ENCODE assay signal across 8 cellular contexts in genomic region chr12:53205747-53206146, GRCh38. TPM values are rescaled to one million over a fixed set of nuclear protein-coding genes. Genes with fewer than 3 reads are reported as not detected.
DNase-seq lines count a peak whose midpoint lies in the region; ATAC-seq and TF ChIP-seq lines count a peak whose summit lies in the region.

No MANE protein-coding gene starts in this region.

- H3K36me3 ChIP-seq in PC-9 (ENCODE audit: low read depth) (0 out of 2 replicates have a peak, but pooled peaks cover 6% of the 10 kb centered on the region), neuronal stem cell (replicated peaks in 1 of 2; ENCODE audit: control insufficient read depth in 2 of 2, insufficient read depth in 2 of 2, low read length in 2 of 2) (no peaks in the 10 kb centered on the region)

- no CpG with 5 or more reads among the region's 7 CpGs for WGBS in neuronal stem cell (ENCODE audit: extremely low coverage in 2 of 2, insufficient read length in 2 of 2, insufficient replicate concordance in 1 of 2), 2 donors

- H3K4ac ChIP-seq in neuronal stem cell (ENCODE audit: low read length), result no peak overlapping the region

- H3K4me3 Mint-ChIP-seq in activated naive CD8-positive, alpha-beta T cell treated with anti-CD3 and anti-CD28 coated beads for 36 hours, result peak overlapping the region; percentile 90

- H3K9me3 ChIP-seq in PC-9 (ENCODE audit: insufficient read depth, low read depth) (no peaks in the 10 kb centered on the region), neuronal stem cell (replicated peaks in 1 of 2; ENCODE audit: control insufficient read depth in 2 of 2, insufficient read depth in 1 of 2, low read depth in 1 of 2, low read length in 2 of 2) (no peaks in the 10 kb centered on the region)

- no TSS peak for BruUV-seq in PC-9 (replicated peaks; lab: Mats Ljungman, UMichigan)

- no peaks in the 10 kb centered on the region for H3K79me2 ChIP-seq in PC-9 (ENCODE audit: low read depth)

- no peak overlapping the region for H2BK12ac ChIP-seq in neuronal stem cell (ENCODE audit: low read length)

- H3K9me2 ChIP-seq in PC-9 (ENCODE audit: insufficient read depth), result 0 out of 2 replicates have a peak, but pooled peaks cover 3% of the 10 kb centered on the region

- TF ChIP-seq CTCF in PC-9 (conservative IDR thresholded peaks at IDR 0.05), result no peak

- intact Hi-C loops in PC-9 (cut with micrococcal nuclease; ENCODE audit: unreplicated experiment), result loop anchor here (10.0 kb wide), 1 partner anchor 141 kb away; no protein-coding TSS in a partner anchor

- H3K9ac ChIP-seq in neuronal stem cell (ENCODE audit: low read depth, low read length, poor library complexity), result no peak overlapping the region

- DNase-seq in PC-9 (peak; percentile 59 to 70), neuronal stem cell (ENCODE audit: low spot score) (no peak), NCI-H2171 (lab: John Stamatoyannopoulos, UW) (no peak), NCI-H82 treated with DMSO at 0.1 percent for 48 hours (lab: John Stamatoyannopoulos, UW; ENCODE audit: unreplicated experiment) (no peak), cerebellar cortex (ENCODE audit: low spot score) (no peak)
- DNase-seq in activated naive CD8-positive, alpha-beta T cell treated with anti-CD3 and anti-CD28 coated beads for 36 hours, result peak; percentile 85

- peak; percentile 59 for ATAC-seq in GM18867 (IDR thresholded peaks at IDR 0.05; ENCODE audit: unreplicated experiment)
- ATAC-seq in HG02870 (IDR thresholded peaks at IDR 0.05; ENCODE audit: unreplicated experiment), result peak; percentile 67

- peak overlapping the region; percentile 54 for H3K4me2 ChIP-seq in PC-9
- H3K4me2 ChIP-seq in neuronal stem cell (ENCODE audit: insufficient read depth, low read length, poor library complexity, severe bottlenecking), result no peak overlapping the region

- H3K27me3 ChIP-seq in PC-9 (ENCODE audit: insufficient read depth, low read depth) (no peaks in the 10 kb centered on the region), neuronal stem cell (ENCODE audit: control insufficient read depth in 3 of 3, insufficient read depth in 3 of 3, low read depth in 1 of 3, low read length in 3 of 3) (peaks cover 0 to 25% (median 0%) of the 10 kb centered on the region in 3 experiments)

- H4K91ac ChIP-seq in neuronal stem cell (ENCODE audit: low read depth, low read length, poor library complexity), result no peak overlapping the region

- peaks cover 5% of the 10 kb centered on the region for H3K9me3 Mint-ChIP-seq in activated naive CD8-positive, alpha-beta T cell treated with anti-CD3 and anti-CD28 coated beads for 36 hours

- POLR2A ChIA-PET in PC-9 (lab: Charles Lee; ENCODE audit: unreplicated experiment), result interaction anchor here (0.5 kb wide), 1 partner anchor 19 kb away, joined by 3 read pairs; no protein-coding TSS in a partner anchor

- H3K27ac Mint-ChIP-seq in activated naive CD8-positive, alpha-beta T cell treated with anti-CD3 and anti-CD28 coated beads for 36 hours, result peak overlapping the region; percentile 88

- peaks cover 52% of the 10 kb centered on the region for H3K36me3 Mint-ChIP-seq in activated naive CD8-positive, alpha-beta T cell treated with anti-CD3 and anti-CD28 coated beads for 36 hours

- H3K27me3 Mint-ChIP-seq in activated naive CD8-positive, alpha-beta T cell treated with anti-CD3 and anti-CD28 coated beads for 36 hours, result no peaks in the 10 kb centered on the region

- H2AFZ ChIP-seq in PC-9 (no peak overlapping the region), neuronal stem cell (ENCODE audit: low read length) (peak overlapping the region; percentile 63)

- H3K27ac ChIP-seq in PC-9, result no peak overlapping the region
- H3K27ac ChIP-seq in neuronal stem cell (replicated peaks; ENCODE audit: low read length), result no peak overlapping the region

- H3K4me1 ChIP-seq in PC-9 (replicated peaks; ENCODE audit: insufficient read depth) (peaks cover 17% of the 10 kb centered on the region), neuronal stem cell (ENCODE audit: control insufficient read depth in 2 of 2, insufficient read depth in 1 of 2, low read depth in 1 of 2, low read length in 2 of 2) (peaks cover 2 to 12% of the 10 kb centered on the region in 2 donors)

- H4K20me1 ChIP-seq in PC-9 (ENCODE audit: insufficient read depth), result no peaks in the 10 kb centered on the region

- H3K4me3 ChIP-seq in PC-9 (no peak overlapping the region), neuronal stem cell (ENCODE audit: low read length in 2 of 2) (no peak overlapping the region)

- peaks cover 64% of the 10 kb centered on the region for H3K4me1 Mint-ChIP-seq in activated naive CD8-positive, alpha-beta T cell treated with anti-CD3 and anti-CD28 coated beads for 36 hours

- H2AK5ac ChIP-seq in neuronal stem cell (ENCODE audit: low read depth, low read length), result peak overlapping the region; percentile 6

- CTCF ChIA-PET in PC-9 (lab: Charles Lee), result no interaction called here

- H3K23ac ChIP-seq in neuronal stem cell (ENCODE audit: low read depth, low read length, poor library complexity), result no peak overlapping the region

- no peak overlapping the region for H2BK120ac ChIP-seq in neuronal stem cell (ENCODE audit: low read depth, low read length)

- H3F3A ChIP-seq in PC-9 (ENCODE audit: insufficient read depth, low read depth), result peaks cover 44% of the 10 kb centered on the region; the same call in 1 of the 2 replicates

- H3K18ac ChIP-seq in neuronal stem cell (ENCODE audit: low read length), result no peak overlapping the region

- H2BK5ac ChIP-seq in neuronal stem cell (ENCODE audit: low read length), result no peak overlapping the region

- H3K79me1 ChIP-seq in neuronal stem cell (ENCODE audit: low read depth, low read length), result no peaks in the 10 kb centered on the region

- H4K8ac ChIP-seq in neuronal stem cell (ENCODE audit: low read depth, low read length), result no peak overlapping the region

- H3K14ac ChIP-seq in neuronal stem cell (ENCODE audit: low read length), result no peak overlapping the region

- H2BK15ac ChIP-seq in neuronal stem cell (ENCODE audit: low read length), result no peak overlapping the region

RNA-seq across cellular contexts. Expression of gene ITGB7, which starts 1.3 kb away (rescaled TPM):
- 2.4 and 3.3 TPM in 2 replicates for total RNA-seq in PC-9 (2021)
- 100 to 1,000 TPM; 102 to 105 TPM for total RNA-seq in activated naive CD8-positive, alpha-beta T cell treated with anti-CD3 and anti-CD28 coated beads for 36 hours
- 0.07 TPM for polyA plus RNA-seq in neuronal stem cell (2013, experiment 1 of 2)
- polyA plus RNA-seq in neuronal stem cell (2013, experiment 2 of 2), result 0.03 TPM

RNA-seq across cellular contexts. Expression of gene CSAD, which starts 25.0 kb away (rescaled TPM):
- total RNA-seq in PC-9 (2021), result 33.1 and 49.0 TPM in 2 replicates
- total RNA-seq in activated naive CD8-positive, alpha-beta T cell treated with anti-CD3 and anti-CD28 coated beads for 36 hours, result 10 to 100 TPM; 11.8 to 11.9 TPM
- 14.3 TPM for polyA plus RNA-seq in neuronal stem cell (2013, experiment 1 of 2)
- polyA plus RNA-seq in neuronal stem cell (2013, experiment 2 of 2), result 14.1 TPM

RNA-seq across cellular contexts. Expression of gene ZNF740, which starts 25.2 kb away (rescaled TPM):
- 48.3 and 65.8 TPM in 2 replicates for total RNA-seq in PC-9 (2021)
- 10 to 100 TPM; 34.9 to 42.8 TPM for total RNA-seq in activated naive CD8-positive, alpha-beta T cell treated with anti-CD3 and anti-CD28 coated beads for 36 hours
- polyA plus RNA-seq in neuronal stem cell (2013, experiment 1 of 2), result 19.7 TPM
- 19.5 TPM for polyA plus RNA-seq in neuronal stem cell (2013, experiment 2 of 2)

RNA-seq across cellular contexts. Expression of gene RARG, which starts 26.3 kb away (rescaled TPM):
- total RNA-seq in PC-9 (2021), result 118 and 124 TPM in 2 replicates
- total RNA-seq in activated naive CD8-positive, alpha-beta T cell treated with anti-CD3 and anti-CD28 coated beads for 36 hours, result 10 to 100 TPM; 22.7 to 26.0 TPM
- 11.1 TPM for polyA plus RNA-seq in neuronal stem cell (2013, experiment 1 of 2)
- 10.9 TPM for polyA plus RNA-seq in neuronal stem cell (2013, experiment 2 of 2)

Comparison
In these comparisons a context has a peak if more than half of its experiments do, and no peak if none do; other contexts are left out.
1. DNase-seq: peak in PC-9 (2 of 2) and activated naive CD8-positive, alpha-beta T cell treated with anti-CD3 and anti-CD28 coated beads for 36 hours (single experiment); none in neuronal stem cell (single experiment), NCI-H2171 (single experiment), NCI-H82 treated with DMSO at 0.1 percent for 48 hours (single experiment) and cerebellar cortex (single experiment).
2. RNA of gene ITGB7, which starts 1.3 kb away (total RNA-seq): 102 to 105 TPM in activated naive CD8-positive, alpha-beta T cell treated with anti-CD3 and anti-CD28 coated beads for 36 hours; 2.4 to 3.3 TPM in PC-9; every median in the first group is over 10 times any median in the second.